Comparison of ENCODE assay signal across 2 cellular contexts in the genomic region with DNA sequence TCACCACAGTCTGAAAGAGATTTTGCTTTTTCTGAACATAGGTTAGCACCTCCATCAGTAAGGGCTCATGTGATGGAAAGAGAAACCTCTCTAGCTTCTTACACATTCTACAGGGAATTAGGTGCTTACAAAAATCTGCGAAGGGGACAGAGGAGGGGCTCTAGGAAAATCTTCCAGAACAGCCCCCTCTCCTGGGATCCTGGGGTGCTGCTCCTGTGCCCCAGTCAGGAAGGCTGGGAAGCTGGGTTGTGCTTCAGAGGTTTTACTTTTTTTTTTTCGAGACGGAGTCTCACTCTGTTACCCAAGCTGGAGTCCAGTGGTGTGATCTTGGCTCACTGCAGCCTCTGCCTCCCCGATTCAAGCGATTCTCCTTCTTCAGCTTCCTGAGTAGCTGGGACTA.
TF ChIP-seq lines count a peak whose summit lies in the region.

No MANE protein-coding gene starts in this region.

TF ChIP-seq in HepG2, 621 proteins besides CTCF, POLR2A, EP300 and RAD21:
- TF ChIP-seq FLYWCH1 (CRISPR knock-in tag; IDR thresholded peaks at IDR 0.05) = no peak
- no peak for TF ChIP-seq CBX5 (CRISPR knock-in tag; IDR thresholded peaks at IDR 0.05; ENCODE audit: borderline replicate concordance)
- TF ChIP-seq ZNF619 (CRISPR knock-in tag; IDR thresholded peaks at IDR 0.05) = no peak
- TF ChIP-seq ZNF382 (CRISPR knock-in tag; IDR thresholded peaks at IDR 0.05; ENCODE audit: borderline replicate concordance) = no peak
- no peak for TF ChIP-seq ZNF747 (CRISPR knock-in tag; IDR thresholded peaks at IDR 0.05; ENCODE audit: borderline replicate concordance)
- TF ChIP-seq MEIS2 (CRISPR knock-in tag; IDR thresholded peaks at IDR 0.05) = no peak
- no peak for TF ChIP-seq ZNF180 (CRISPR knock-in tag; IDR thresholded peaks at IDR 0.05; ENCODE audit: borderline replicate concordance, low read depth)

TF ChIP-seq in H1, 55 proteins besides CTCF, POLR2A, EP300 and RAD21:
- no peak for TF ChIP-seq RXRA (IDR thresholded peaks at IDR 0.05; ENCODE audit: insufficient read depth, low read depth, low read length)
- TF ChIP-seq POLR2AphosphoS5 (IDR thresholded peaks at IDR 0.05; ENCODE audit: low read depth, low read length) = no peak
- TF ChIP-seq GTF2F1 (IDR thresholded peaks at IDR 0.05; ENCODE audit: borderline replicate concordance, low read depth, low read length) = no peak
- TF ChIP-seq, protein P1, sequence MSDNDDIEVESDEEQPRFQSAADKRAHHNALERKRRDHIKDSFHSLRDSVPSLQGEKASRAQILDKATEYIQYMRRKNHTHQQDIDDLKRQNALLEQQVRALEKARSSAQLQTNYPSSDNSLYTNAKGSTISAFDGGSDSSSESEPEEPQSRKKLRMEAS (IDR thresholded peaks at IDR 0.05) = no peak
- no peak for TF ChIP-seq RFX5 (IDR thresholded peaks at IDR 0.05; ENCODE audit: borderline replicate concordance, low read depth, low read length)
- TF ChIP-seq RNF2 (IDR thresholded peaks at IDR 0.05; ENCODE audit: borderline replicate concordance, low read depth, low read length, missing control alignments, poor library complexity, severe bottlenecking) = no peak
